1 cellular context compared by ENCODE assay signal in the genomic region with DNA sequence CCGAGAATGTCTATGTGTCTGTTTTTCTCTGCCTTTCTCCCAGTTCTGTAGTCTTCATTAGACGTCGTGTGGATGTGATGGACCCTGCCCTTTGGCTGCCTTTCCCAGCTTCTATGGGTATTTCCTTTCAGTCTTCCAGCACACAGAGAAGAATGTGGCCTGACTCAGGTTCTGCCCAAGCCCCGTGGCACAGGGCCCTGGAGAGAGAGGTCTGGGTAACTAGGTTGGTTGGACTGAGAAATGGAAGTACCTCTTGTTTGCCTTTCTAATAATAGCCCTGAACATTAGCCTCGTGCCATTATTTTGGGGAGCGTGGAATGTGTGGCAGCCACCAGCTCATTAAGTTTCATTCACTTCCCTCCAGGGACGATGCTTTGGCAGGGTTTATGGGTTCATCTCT.
TF ChIP-seq lines count a peak whose summit lies in the region.

No MANE protein-coding gene starts in this region.

TF ChIP-seq in GM23338, 12 proteins besides CTCF, POLR2A, EP300 and RAD21 (continued from another document):
- TF ChIP-seq, protein P1, sequence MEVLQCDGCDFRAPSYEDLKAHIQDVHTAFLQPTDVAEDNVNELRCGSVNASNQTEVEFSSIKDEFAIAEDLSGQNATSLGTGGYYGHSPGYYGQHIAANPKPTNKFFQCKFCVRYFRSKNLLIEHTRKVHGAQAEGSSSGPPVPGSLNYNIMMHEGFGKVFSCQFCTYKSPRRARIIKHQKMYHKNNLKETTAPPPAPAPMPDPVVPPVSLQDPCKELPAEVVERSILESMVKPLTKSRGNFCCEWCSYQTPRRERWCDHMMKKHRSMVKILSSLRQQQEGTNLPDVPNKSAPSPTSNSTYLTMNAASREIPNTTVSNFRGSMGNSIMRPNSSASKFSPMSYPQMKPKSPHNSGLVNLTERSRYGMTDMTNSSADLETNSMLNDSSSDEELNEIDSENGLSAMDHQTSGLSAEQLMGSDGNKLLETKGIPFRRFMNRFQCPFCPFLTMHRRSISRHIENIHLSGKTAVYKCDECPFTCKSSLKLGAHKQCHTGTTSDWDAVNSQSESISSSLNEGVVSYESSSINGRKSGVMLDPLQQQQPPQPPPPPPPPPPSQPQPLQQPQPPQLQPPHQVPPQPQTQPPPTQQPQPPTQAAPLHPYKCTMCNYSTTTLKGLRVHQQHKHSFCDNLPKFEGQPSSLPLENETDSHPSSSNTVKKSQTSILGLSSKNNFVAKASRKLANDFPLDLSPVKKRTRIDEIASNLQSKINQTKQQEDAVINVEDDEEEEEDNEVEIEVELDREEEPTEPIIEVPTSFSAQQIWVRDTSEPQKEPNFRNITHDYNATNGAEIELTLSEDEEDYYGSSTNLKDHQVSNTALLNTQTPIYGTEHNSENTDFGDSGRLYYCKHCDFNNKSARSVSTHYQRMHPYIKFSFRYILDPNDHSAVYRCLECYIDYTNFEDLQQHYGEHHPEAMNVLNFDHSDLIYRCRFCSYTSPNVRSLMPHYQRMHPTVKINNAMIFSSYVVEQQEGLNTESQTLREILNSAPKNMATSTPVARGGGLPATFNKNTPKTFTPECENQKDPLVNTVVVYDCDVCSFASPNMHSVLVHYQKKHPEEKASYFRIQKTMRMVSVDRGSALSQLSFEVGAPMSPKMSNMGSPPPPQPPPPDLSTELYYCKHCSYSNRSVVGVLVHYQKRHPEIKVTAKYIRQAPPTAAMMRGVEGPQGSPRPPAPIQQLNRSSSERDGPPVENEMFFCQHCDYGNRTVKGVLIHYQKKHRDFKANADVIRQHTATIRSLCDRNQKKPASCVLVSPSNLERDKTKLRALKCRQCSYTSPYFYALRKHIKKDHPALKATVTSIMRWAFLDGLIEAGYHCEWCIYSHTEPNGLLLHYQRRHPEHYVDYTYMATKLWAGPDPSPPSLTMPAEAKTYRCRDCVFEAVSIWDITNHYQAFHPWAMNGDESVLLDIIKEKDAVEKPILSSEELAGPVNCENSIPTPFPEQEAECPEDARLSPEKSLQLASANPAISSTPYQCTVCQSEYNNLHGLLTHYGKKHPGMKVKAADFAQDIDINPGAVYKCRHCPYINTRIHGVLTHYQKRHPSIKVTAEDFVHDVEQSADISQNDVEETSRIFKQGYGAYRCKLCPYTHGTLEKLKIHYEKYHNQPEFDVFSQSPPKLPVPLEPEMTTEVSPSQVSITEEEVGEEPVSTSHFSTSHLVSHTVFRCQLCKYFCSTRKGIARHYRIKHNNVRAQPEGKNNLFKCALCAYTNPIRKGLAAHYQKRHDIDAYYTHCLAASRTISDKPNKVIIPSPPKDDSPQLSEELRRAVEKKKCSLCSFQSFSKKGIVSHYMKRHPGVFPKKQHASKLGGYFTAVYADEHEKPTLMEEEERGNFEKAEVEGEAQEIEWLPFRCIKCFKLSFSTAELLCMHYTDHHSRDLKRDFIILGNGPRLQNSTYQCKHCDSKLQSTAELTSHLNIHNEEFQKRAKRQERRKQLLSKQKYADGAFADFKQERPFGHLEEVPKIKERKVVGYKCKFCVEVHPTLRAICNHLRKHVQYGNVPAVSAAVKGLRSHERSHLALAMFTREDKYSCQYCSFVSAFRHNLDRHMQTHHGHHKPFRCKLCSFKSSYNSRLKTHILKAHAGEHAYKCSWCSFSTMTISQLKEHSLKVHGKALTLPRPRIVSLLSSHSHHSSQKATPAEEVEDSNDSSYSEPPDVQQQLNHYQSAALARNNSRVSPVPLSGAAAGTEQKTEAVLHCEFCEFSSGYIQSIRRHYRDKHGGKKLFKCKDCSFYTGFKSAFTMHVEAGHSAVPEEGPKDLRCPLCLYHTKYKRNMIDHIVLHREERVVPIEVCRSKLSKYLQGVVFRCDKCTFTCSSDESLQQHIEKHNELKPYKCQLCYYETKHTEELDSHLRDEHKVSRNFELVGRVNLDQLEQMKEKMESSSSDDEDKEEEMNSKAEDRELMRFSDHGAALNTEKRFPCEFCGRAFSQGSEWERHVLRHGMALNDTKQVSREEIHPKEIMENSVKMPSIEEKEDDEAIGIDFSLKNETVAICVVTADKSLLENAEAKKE (CRISPR knock-in tag; IDR thresholded peaks at IDR 0.05): no peak
- TF ChIP-seq CREB1 (CRISPR knock-in tag; IDR thresholded peaks at IDR 0.05; ENCODE audit: low read depth) (no peak), JUNB (IDR thresholded peaks at IDR 0.05; ENCODE audit: unreplicated experiment) (no peak), STAT1 (IDR thresholded peaks at IDR 0.05; ENCODE audit: unreplicated experiment) (no peak), EZH2phosphoT487 (IDR thresholded peaks at IDR 0.05; ENCODE audit: unreplicated experiment) (no peak), ZNF331 (CRISPR knock-in tag; IDR thresholded peaks at IDR 0.05; ENCODE audit: low read depth) (no peak)
- TF ChIP-seq, protein P2, sequence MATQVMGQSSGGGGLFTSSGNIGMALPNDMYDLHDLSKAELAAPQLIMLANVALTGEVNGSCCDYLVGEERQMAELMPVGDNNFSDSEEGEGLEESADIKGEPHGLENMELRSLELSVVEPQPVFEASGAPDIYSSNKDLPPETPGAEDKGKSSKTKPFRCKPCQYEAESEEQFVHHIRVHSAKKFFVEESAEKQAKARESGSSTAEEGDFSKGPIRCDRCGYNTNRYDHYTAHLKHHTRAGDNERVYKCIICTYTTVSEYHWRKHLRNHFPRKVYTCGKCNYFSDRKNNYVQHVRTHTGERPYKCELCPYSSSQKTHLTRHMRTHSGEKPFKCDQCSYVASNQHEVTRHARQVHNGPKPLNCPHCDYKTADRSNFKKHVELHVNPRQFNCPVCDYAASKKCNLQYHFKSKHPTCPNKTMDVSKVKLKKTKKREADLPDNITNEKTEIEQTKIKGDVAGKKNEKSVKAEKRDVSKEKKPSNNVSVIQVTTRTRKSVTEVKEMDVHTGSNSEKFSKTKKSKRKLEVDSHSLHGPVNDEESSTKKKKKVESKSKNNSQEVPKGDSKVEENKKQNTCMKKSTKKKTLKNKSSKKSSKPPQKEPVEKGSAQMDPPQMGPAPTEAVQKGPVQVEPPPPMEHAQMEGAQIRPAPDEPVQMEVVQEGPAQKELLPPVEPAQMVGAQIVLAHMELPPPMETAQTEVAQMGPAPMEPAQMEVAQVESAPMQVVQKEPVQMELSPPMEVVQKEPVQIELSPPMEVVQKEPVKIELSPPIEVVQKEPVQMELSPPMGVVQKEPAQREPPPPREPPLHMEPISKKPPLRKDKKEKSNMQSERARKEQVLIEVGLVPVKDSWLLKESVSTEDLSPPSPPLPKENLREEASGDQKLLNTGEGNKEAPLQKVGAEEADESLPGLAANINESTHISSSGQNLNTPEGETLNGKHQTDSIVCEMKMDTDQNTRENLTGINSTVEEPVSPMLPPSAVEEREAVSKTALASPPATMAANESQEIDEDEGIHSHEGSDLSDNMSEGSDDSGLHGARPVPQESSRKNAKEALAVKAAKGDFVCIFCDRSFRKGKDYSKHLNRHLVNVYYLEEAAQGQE (IDR thresholded peaks at IDR 0.05; ENCODE audit: unreplicated experiment): no peak
- TF ChIP-seq, protein P3, sequence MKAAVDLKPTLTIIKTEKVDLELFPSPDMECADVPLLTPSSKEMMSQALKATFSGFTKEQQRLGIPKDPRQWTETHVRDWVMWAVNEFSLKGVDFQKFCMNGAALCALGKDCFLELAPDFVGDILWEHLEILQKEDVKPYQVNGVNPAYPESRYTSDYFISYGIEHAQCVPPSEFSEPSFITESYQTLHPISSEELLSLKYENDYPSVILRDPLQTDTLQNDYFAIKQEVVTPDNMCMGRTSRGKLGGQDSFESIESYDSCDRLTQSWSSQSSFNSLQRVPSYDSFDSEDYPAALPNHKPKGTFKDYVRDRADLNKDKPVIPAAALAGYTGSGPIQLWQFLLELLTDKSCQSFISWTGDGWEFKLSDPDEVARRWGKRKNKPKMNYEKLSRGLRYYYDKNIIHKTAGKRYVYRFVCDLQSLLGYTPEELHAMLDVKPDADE (IDR thresholded peaks at IDR 0.05): no peak
